In genomic region chr1:167627865-167628641, GRCh38 we compare ENCODE assay signal across 1 cellular context.
TF ChIP-seq lines count a peak whose summit lies in the region.

No MANE protein-coding gene starts in this region.

TF ChIP-seq in K562, 482 proteins besides CTCF, POLR2A, EP300 and RAD21 (continued from another document and continues in another):
- TF ChIP-seq, protein P1, sequence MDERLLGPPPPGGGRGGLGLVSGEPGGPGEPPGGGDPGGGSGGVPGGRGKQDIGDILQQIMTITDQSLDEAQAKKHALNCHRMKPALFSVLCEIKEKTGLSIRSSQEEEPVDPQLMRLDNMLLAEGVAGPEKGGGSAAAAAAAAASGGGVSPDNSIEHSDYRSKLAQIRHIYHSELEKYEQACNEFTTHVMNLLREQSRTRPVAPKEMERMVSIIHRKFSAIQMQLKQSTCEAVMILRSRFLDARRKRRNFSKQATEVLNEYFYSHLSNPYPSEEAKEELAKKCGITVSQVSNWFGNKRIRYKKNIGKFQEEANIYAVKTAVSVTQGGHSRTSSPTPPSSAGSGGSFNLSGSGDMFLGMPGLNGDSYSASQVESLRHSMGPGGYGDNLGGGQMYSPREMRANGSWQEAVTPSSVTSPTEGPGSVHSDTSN (CRISPR knock-in tag; IDR thresholded peaks at IDR 0.05; ENCODE audit: low read depth), result no peak
- TF ChIP-seq, protein P1 (tag; conservative IDR thresholded peaks at IDR 0.05; ENCODE audit: low read depth), result peak; percentile 80
- TF ChIP-seq, protein P2, sequence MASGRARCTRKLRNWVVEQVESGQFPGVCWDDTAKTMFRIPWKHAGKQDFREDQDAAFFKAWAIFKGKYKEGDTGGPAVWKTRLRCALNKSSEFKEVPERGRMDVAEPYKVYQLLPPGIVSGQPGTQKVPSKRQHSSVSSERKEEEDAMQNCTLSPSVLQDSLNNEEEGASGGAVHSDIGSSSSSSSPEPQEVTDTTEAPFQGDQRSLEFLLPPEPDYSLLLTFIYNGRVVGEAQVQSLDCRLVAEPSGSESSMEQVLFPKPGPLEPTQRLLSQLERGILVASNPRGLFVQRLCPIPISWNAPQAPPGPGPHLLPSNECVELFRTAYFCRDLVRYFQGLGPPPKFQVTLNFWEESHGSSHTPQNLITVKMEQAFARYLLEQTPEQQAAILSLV (tag; IDR thresholded peaks at IDR 0.05), result peak; percentile 23; the same call in 1 of the 2 replicates
- TF ChIP-seq HNRNPL (IDR thresholded peaks at IDR 0.05; ENCODE audit: low read depth, low read length) (no peak), BDP1 (IDR thresholded peaks at IDR 0.05; ENCODE audit: insufficient read depth, insufficient read length) (no peak), ESRRA (IDR thresholded peaks at IDR 0.05; ENCODE audit: borderline replicate concordance, low read depth) (peak; percentile 99), SUPT5H (IDR thresholded peaks at IDR 0.05) (peak; percentile 82), TCFL5 (CRISPR knock-in tag; conservative IDR thresholded peaks at IDR 0.05) (no peak; the same call in 1 of the 2 replicates), NR2C1 (IDR thresholded peaks at IDR 0.05) (peak; percentile 55), NR2C1 (tag; IDR thresholded peaks at IDR 0.05) (peak; percentile 72), NRF1 (conservative IDR thresholded peaks at IDR 0.05 in 1 of 2, IDR thresholded peaks at IDR 0.05 in 1 of 2) (peak; percentile 70 to 73), FOXJ3 (CRISPR knock-in tag; IDR thresholded peaks at IDR 0.05) (no peak), TSC22D4 (tag; IDR thresholded peaks at IDR 0.05) (no peak), GABPA (tag; conservative IDR thresholded peaks at IDR 0.05; ENCODE audit: low read depth) (peak; percentile 86), ZNF79 (CRISPR knock-in tag; IDR thresholded peaks at IDR 0.05; ENCODE audit: low read depth) (no peak), U2AF1 (optimal IDR thresholded peaks at IDR 0.05; ENCODE audit: low read depth, low read length) (no peak), MNT (conservative IDR thresholded peaks at IDR 0.05) (peak; percentile 77 to 87), SP1 (CRISPR knock-in tag; IDR thresholded peaks at IDR 0.05) (peak; percentile 71; the same call in 1 of the 2 replicates), NR2C2 (CRISPR knock-in tag; IDR thresholded peaks at IDR 0.05) (no peak; the same call in 1 of the 2 replicates), NR2C2 (tag; IDR thresholded peaks at IDR 0.05) (peak; percentile 89), NFIX (CRISPR knock-in tag; IDR thresholded peaks at IDR 0.05; ENCODE audit: low read depth) (no peak; the same call in 1 of the 2 replicates), GTF2F1 (IDR thresholded peaks at IDR 0.05; ENCODE audit: low read depth, low read length) (no peak; the same call in 1 of the 2 replicates), ZFP91 (CRISPR knock-in tag; IDR thresholded peaks at IDR 0.05) (no peak), MTA1 (IDR thresholded peaks at IDR 0.05; ENCODE audit: borderline replicate concordance) (peak; percentile 86), NR0B1 (IDR thresholded peaks at IDR 0.05; ENCODE audit: partially characterized antibody) (no peak), STAT5A (IDR thresholded peaks at IDR 0.05; ENCODE audit: borderline replicate concordance, low read length) (peak; percentile 81), CCAR2 (IDR thresholded peaks at IDR 0.05; ENCODE audit: low read depth, low read length) (peak; percentile 94; the same call in 1 of the 2 replicates), PYGO2 (tag; IDR thresholded peaks at IDR 0.05) (peak; percentile 51; the same call in 1 of the 2 replicates), THRAP3 (IDR thresholded peaks at IDR 0.05; ENCODE audit: borderline replicate concordance) (no peak), ZNF512 (tag; IDR thresholded peaks at IDR 0.05) (no peak), ZC3H4 (CRISPR knock-in tag; IDR thresholded peaks at IDR 0.05; ENCODE audit: borderline replicate concordance) (no peak), KLF10 (CRISPR knock-in tag; IDR thresholded peaks at IDR 0.05) (no peak), NCOA6 (IDR thresholded peaks at IDR 0.05) (peak; percentile 62; the same call in 1 of the 2 replicates), SAFB2 (IDR thresholded peaks at IDR 0.05; ENCODE audit: borderline replicate concordance, low read depth, low read length, severe bottlenecking) (no peak), TAF15 (IDR thresholded peaks at IDR 0.05; ENCODE audit: low read depth, low read length) (no peak), ZBTB9 (CRISPR knock-in tag; IDR thresholded peaks at IDR 0.05) (peak; percentile 72; the same call in 1 of the 2 replicates), HMGXB4 (CRISPR knock-in tag; IDR thresholded peaks at IDR 0.05) (no peak), TEAD2 (tag; IDR thresholded peaks at IDR 0.05) (no peak; the same call in 1 of the 2 replicates), CXXC5 (CRISPR knock-in tag; IDR thresholded peaks at IDR 0.05) (peak; percentile 89), ZNF384 (IDR thresholded peaks at IDR 0.05; ENCODE audit: low read depth, low read length) (no peak; the same call in 1 of the 2 replicates), PML (IDR thresholded peaks at IDR 0.05; ENCODE audit: low read length) (peak; percentile 88), RNF2 (IDR thresholded peaks at IDR 0.05) (peak; percentile 100), PHTF2 (CRISPR knock-in tag; IDR thresholded peaks at IDR 0.05) (no peak), ZNF584 (CRISPR knock-in tag; IDR thresholded peaks at IDR 0.05; ENCODE audit: low read depth) (peak; percentile 65; the same call in 1 of the 2 replicates)
- TF ChIP-seq, protein P3, sequence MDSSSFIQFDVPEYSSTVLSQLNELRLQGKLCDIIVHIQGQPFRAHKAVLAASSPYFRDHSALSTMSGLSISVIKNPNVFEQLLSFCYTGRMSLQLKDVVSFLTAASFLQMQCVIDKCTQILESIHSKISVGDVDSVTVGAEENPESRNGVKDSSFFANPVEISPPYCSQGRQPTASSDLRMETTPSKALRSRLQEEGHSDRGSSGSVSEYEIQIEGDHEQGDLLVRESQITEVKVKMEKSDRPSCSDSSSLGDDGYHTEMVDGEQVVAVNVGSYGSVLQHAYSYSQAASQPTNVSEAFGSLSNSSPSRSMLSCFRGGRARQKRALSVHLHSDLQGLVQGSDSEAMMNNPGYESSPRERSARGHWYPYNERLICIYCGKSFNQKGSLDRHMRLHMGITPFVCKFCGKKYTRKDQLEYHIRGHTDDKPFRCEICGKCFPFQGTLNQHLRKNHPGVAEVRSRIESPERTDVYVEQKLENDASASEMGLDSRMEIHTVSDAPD (CRISPR knock-in tag; IDR thresholded peaks at IDR 0.05), result peak; percentile 3; the same call in 1 of the 2 replicates
- TF ChIP-seq, protein P4, sequence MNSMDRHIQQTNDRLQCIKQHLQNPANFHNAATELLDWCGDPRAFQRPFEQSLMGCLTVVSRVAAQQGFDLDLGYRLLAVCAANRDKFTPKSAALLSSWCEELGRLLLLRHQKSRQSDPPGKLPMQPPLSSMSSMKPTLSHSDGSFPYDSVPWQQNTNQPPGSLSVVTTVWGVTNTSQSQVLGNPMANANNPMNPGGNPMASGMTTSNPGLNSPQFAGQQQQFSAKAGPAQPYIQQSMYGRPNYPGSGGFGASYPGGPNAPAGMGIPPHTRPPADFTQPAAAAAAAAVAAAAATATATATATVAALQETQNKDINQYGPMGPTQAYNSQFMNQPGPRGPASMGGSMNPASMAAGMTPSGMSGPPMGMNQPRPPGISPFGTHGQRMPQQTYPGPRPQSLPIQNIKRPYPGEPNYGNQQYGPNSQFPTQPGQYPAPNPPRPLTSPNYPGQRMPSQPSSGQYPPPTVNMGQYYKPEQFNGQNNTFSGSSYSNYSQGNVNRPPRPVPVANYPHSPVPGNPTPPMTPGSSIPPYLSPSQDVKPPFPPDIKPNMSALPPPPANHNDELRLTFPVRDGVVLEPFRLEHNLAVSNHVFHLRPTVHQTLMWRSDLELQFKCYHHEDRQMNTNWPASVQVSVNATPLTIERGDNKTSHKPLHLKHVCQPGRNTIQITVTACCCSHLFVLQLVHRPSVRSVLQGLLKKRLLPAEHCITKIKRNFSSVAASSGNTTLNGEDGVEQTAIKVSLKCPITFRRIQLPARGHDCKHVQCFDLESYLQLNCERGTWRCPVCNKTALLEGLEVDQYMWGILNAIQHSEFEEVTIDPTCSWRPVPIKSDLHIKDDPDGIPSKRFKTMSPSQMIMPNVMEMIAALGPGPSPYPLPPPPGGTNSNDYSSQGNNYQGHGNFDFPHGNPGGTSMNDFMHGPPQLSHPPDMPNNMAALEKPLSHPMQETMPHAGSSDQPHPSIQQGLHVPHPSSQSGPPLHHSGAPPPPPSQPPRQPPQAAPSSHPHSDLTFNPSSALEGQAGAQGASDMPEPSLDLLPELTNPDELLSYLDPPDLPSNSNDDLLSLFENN (IDR thresholded peaks at IDR 0.05; ENCODE audit: low read depth in 2 of 2, low read length in 2 of 2), result peak in 1 of 2 experiments; percentile 80; a peak in 2 of 4 replicates
- TF ChIP-seq, protein P5, sequence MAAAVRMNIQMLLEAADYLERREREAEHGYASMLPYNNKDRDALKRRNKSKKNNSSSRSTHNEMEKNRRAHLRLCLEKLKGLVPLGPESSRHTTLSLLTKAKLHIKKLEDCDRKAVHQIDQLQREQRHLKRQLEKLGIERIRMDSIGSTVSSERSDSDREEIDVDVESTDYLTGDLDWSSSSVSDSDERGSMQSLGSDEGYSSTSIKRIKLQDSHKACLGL (CRISPR knock-in tag; IDR thresholded peaks at IDR 0.05; ENCODE audit: borderline replicate concordance, poor library complexity, severe bottlenecking), result no peak
